In genomic region chr9:34457266-34458012, GRCh38 we compare ENCODE assay signal across 8 cellular contexts. TPM values are rescaled to one million over a fixed set of nuclear protein-coding genes. Genes with fewer than 3 reads are reported as not detected.
A peak's percentile ranks its signal among the peaks of the same experiment; 100 is the strongest.
DNase-seq lines count a peak whose midpoint lies in the region; ATAC-seq lines count a peak whose summit lies in the region.

No MANE protein-coding gene starts in this region.

- no peaks in the 10 kb centered on the region for H3K36me3 ChIP-seq in neuronal stem cell (replicated peaks in 1 of 2; ENCODE audit: control insufficient read depth in 2 of 2, insufficient read depth in 2 of 2, low read length in 2 of 2)

- intact Hi-C loops in Right ventricle myocardium inferior (cut with DNase I), result loop anchor here (1.0 to 2.0 kb wide), 2 partner anchors 21 to 43 kb away; no protein-coding TSS in a partner anchor

- WGBS in neuronal stem cell (ENCODE audit: extremely low coverage in 2 of 2, insufficient read length in 2 of 2, insufficient replicate concordance in 1 of 2), 2 donors, result no CpG with 5 or more reads among the region's 48 CpGs

- ATAC-seq in Right ventricle myocardium inferior (peak; percentile 52), HG03045 (IDR thresholded peaks at IDR 0.05; ENCODE audit: unreplicated experiment) (no peak), HG03521 (IDR thresholded peaks at IDR 0.05; ENCODE audit: unreplicated experiment) (no peak)

- H3K27ac ChIP-seq in neuronal stem cell (replicated peaks; ENCODE audit: low read length), result no peak overlapping the region

- no peak overlapping the region for H4K91ac ChIP-seq in neuronal stem cell (ENCODE audit: low read depth, low read length, poor library complexity)

- peak overlapping the region; percentile 85 for H3K9ac ChIP-seq in neuronal stem cell (ENCODE audit: low read depth, low read length, poor library complexity)

- no peak overlapping the region for H4K8ac ChIP-seq in neuronal stem cell (ENCODE audit: low read depth, low read length)

- H3K18ac ChIP-seq in neuronal stem cell (ENCODE audit: low read length), result peak overlapping the region; percentile 88

- no peaks in the 10 kb centered on the region for H3K79me1 ChIP-seq in neuronal stem cell (ENCODE audit: low read depth, low read length)

- H3K23ac ChIP-seq in neuronal stem cell (ENCODE audit: low read depth, low read length, poor library complexity), result peak overlapping the region; percentile 57

- peaks cover 12 to 26% of the 10 kb centered on the region in 2 donors for H3K4me1 ChIP-seq in neuronal stem cell (ENCODE audit: control insufficient read depth in 2 of 2, insufficient read depth in 1 of 2, low read depth in 1 of 2, low read length in 2 of 2)

- H3K4me3 ChIP-seq in neuronal stem cell (ENCODE audit: low read length in 2 of 2), result peak overlapping the region; percentile 83 to 92

- H3K4me2 ChIP-seq in neuronal stem cell (ENCODE audit: insufficient read depth, low read length, poor library complexity, severe bottlenecking), result peak overlapping the region; percentile 87

- no peak overlapping the region for H2BK5ac ChIP-seq in neuronal stem cell (ENCODE audit: low read length)

- H2BK120ac ChIP-seq in neuronal stem cell (ENCODE audit: low read depth, low read length), result no peak overlapping the region

- H3K9me3 ChIP-seq in neuronal stem cell (replicated peaks in 1 of 2; ENCODE audit: control insufficient read depth in 2 of 2, insufficient read depth in 1 of 2, low read depth in 1 of 2, low read length in 2 of 2), result no peaks in the 10 kb centered on the region

- H2BK12ac ChIP-seq in neuronal stem cell (ENCODE audit: low read length), result no peak overlapping the region

- peak overlapping the region; percentile 60 for H3K14ac ChIP-seq in neuronal stem cell (ENCODE audit: low read length)

- H3K27me3 ChIP-seq in neuronal stem cell (ENCODE audit: control insufficient read depth in 3 of 3, insufficient read depth in 3 of 3, low read depth in 1 of 3, low read length in 3 of 3), result peaks cover 0 to 8% (median 0%) of the 10 kb centered on the region in 3 experiments

- H3K4ac ChIP-seq in neuronal stem cell (ENCODE audit: low read length), result no peak overlapping the region

- no peak overlapping the region for H2AK5ac ChIP-seq in neuronal stem cell (ENCODE audit: low read depth, low read length)

- DNase-seq in NCI-H345 (lab: John Stamatoyannopoulos, UW) (peak; percentile 46), NCI-H345 treated with DMSO at 0.1 percent for 48 hours (lab: John Stamatoyannopoulos, UW; ENCODE audit: unreplicated experiment) (no peak), NCI-H510A (lab: John Stamatoyannopoulos, UW) (peak; percentile 33), amniotic epithelial cell (ENCODE audit: low read depth) (peak; percentile 66), Right ventricle myocardium inferior (ENCODE audit: missing footprints) (peak; percentile 88), neuronal stem cell (ENCODE audit: low spot score) (peak; percentile 27)

- no peak overlapping the region for H2BK15ac ChIP-seq in neuronal stem cell (ENCODE audit: low read length)

- peak overlapping the region; percentile 79 for H2AFZ ChIP-seq in neuronal stem cell (ENCODE audit: low read length)

RNA-seq across cellular contexts. Expression of gene FAM219A, which starts 0.9 kb away (rescaled TPM):
- 27.2 TPM for total RNA-seq in Right ventricle myocardium inferior
- polyA plus RNA-seq in neuronal stem cell (2013, experiment 1 of 2), result 6.8 TPM
- 7.5 TPM for polyA plus RNA-seq in neuronal stem cell (2013, experiment 2 of 2)

RNA-seq across cellular contexts. Expression of gene DNAI1, which starts 1.2 kb away (rescaled TPM):
- total RNA-seq in Right ventricle myocardium inferior, result not detected
- polyA plus RNA-seq in neuronal stem cell (2013, experiment 1 of 2), result 0.99 TPM
- 1.3 TPM for polyA plus RNA-seq in neuronal stem cell (2013, experiment 2 of 2)
